In the genomic region with DNA sequence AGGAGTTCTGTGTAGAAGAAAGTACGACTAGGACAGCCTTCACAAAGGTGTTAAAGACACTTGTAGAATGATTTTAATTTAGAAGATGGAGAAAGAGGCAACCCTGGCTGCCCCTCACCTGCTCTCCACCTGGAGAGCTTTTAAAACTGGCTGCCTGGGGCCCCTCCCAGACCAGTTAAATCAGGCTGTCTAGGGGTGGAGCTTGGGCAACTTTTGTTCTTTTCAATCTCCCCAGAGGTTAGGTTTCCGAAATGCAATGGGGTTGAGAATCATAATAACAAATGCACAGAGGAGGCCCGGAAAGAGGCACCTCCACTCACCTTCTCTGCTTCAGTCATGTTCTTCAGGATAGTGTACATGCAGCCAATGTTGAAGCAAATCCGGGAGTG, we compare ENCODE assay signal across 9 cellular contexts. TPM values are rescaled to one million over a fixed set of nuclear protein-coding genes. Genes with fewer than 3 reads are reported as not detected.
DNase-seq lines count a peak whose midpoint lies in the region; ATAC-seq, FAIRE-seq and TF ChIP-seq lines count a peak whose summit lies in the region.
"Had no signal": no experiment of that assay in that cellular context is flagged by ENCODE, and none has a peak within 500 bp of the region (broad histone marks: within the 10 kb centered on the region; RNA-seq: fewer than 3 reads in every experiment).

No MANE protein-coding gene starts in this region.

- H3K4me3 ChIP-seq in right cardiac atrium (ENCODE audit: low read length): peak overlapping the region; percentile 8
- peak overlapping the region; percentile 0 for H3K4me3 ChIP-seq in epithelial cell of esophagus (ENCODE audit: low read length)
- peak overlapping the region; percentile 41 for H3K4me3 ChIP-seq in upper lobe of right lung

- ATAC-seq in right cardiac atrium (no peak), left ventricle myocardium superior (no peak), HG03571 (IDR thresholded peaks at IDR 0.05; ENCODE audit: unreplicated experiment) (peak; percentile 21), upper lobe of right lung (peak; percentile 9)

- H3K27me3 ChIP-seq in right cardiac atrium (ENCODE audit: control insufficient read depth, insufficient read depth) (no peaks in the 10 kb centered on the region), upper lobe of right lung (no peaks in the 10 kb centered on the region)

- no peak for DNase-seq in right cardiac atrium
- no peak for DNase-seq in left ventricle myocardium superior
- DNase-seq in epithelial cell of esophagus (ENCODE audit: low read depth): no peak
- no peak for DNase-seq in upper lobe of right lung
- no peak for DNase-seq in D721Med (ENCODE audit: insufficient read length, low spot score)
- DNase-seq in NCI-H446 (lab: John Stamatoyannopoulos, UW): no peak
- no peak for DNase-seq in DMS53 (lab: John Stamatoyannopoulos, UW)

- WGBS in right cardiac atrium: 80% methylated on average over 4 of the region's 4 CpGs

- H3K9me3 ChIP-seq in right cardiac atrium (ENCODE audit: control insufficient read depth, low read length): no peaks in the 10 kb centered on the region
- H3K9me3 ChIP-seq in upper lobe of right lung: no peaks in the 10 kb centered on the region

- H3K4me1 ChIP-seq in right cardiac atrium (ENCODE audit: control insufficient read depth, insufficient read depth, low read length): no peaks in the 10 kb centered on the region
- peaks cover 4% of the 10 kb centered on the region for H3K4me1 ChIP-seq in upper lobe of right lung
- H3K4me1 ChIP-seq: parathyroid adenoma had no signal

- no peaks in the 10 kb centered on the region for H3K36me3 ChIP-seq in upper lobe of right lung

- FAIRE-seq in D721Med (lab: Jason Lieb, UNC): no peak

- TF ChIP-seq CTCF in epithelial cell of esophagus (IDR thresholded peaks at IDR 0.05; ENCODE audit: insufficient read depth, low read depth, low read length, missing control alignments) (no peak), upper lobe of right lung (IDR thresholded peaks at IDR 0.05) (no peak), D721Med (IDR thresholded peaks at IDR 0.05; ENCODE audit: insufficient read depth, missing control alignments) (no peak)

- intact Hi-C loops in right cardiac atrium (cut with DNase I) (no loop called here), left ventricle myocardium superior (cut with micrococcal nuclease) (no loop called here), upper lobe of right lung (cut with DNase I) (no loop called here)

- H3K27ac ChIP-seq in right cardiac atrium (ENCODE audit: low read length) (peak overlapping the region; percentile 2), upper lobe of right lung (peak overlapping the region; percentile 80)
- H3K27ac ChIP-seq: parathyroid adenoma had no signal

RNA-seq across cellular contexts. Expression of gene NCF2, which starts 0.4 kb away (rescaled TPM):
- total RNA-seq in right cardiac atrium: 1 to 10 TPM; 3.3 to 6.4 (median 6.0) TPM
- 1.4 TPM for polyA plus RNA-seq in right cardiac atrium
- total RNA-seq in left ventricle myocardium superior: 5.8 TPM
- total RNA-seq in upper lobe of right lung: 144 TPM

RNA-seq across cellular contexts. Expression of gene ARPC5, which starts 45.8 kb away (rescaled TPM):
- 10 to 100 TPM; 36.5 to 74.7 (median 52.4) TPM for total RNA-seq in right cardiac atrium
- polyA plus RNA-seq in right cardiac atrium: 41.1 TPM
- 36.4 TPM for total RNA-seq in left ventricle myocardium superior
- total RNA-seq in upper lobe of right lung: 181 TPM

Comparison
In these comparisons a context has a peak if more than half of its experiments do, and no peak if none do; other contexts are left out.
1. ATAC-seq: peak in HG03571 (single experiment) and upper lobe of right lung (single experiment); none in right cardiac atrium (0 of 2) and left ventricle myocardium superior (single experiment).
2. RNA of gene NCF2, which starts 0.4 kb away (total RNA-seq): 144 TPM in upper lobe of right lung (single experiment); 3.3 to 6.4 TPM in right cardiac atrium and 5.8 TPM in left ventricle myocardium superior (single experiment); every median in the first group is over 10 times any median in the second.
3. Peak in every context shown above with its lines, with median percentiles within 50 percentile points of each other: H3K4me3 ChIP-seq.